In genomic region chr21:26843912-26844257, GRCh38 we compare ENCODE assay signal across 8 cellular contexts. TPM values are rescaled to one million over a fixed set of nuclear protein-coding genes. Genes with fewer than 3 reads are reported as not detected.
DNase-seq lines count a peak whose midpoint lies in the region; ATAC-seq and TF ChIP-seq lines count a peak whose summit lies in the region.

No MANE protein-coding gene starts in this region.

- H2AFZ ChIP-seq in GM23248: peak overlapping the region; percentile 94

- H3K9me3 ChIP-seq in GM23248 (ENCODE audit: low read depth): no peaks in the 10 kb centered on the region
- H3K9me3 ChIP-seq in esophagus (ENCODE audit: control insufficient read depth in 2 of 2, insufficient read depth in 1 of 2, low read depth in 1 of 2, low read length in 1 of 2): no peaks in the 10 kb centered on the region

- H3K36me3 ChIP-seq in GM23248 (ENCODE audit: low read depth) (peaks cover 38% of the 10 kb centered on the region), esophagus (ENCODE audit: control insufficient read depth in 2 of 2, insufficient read depth in 2 of 2, low read length in 1 of 2) (peaks cover 0 to 6% of the 10 kb centered on the region in 2 donors)

- peak overlapping the region; percentile 93 for H3K4me3 ChIP-seq in GM23248
- peak overlapping the region; percentile 56 to 63 for H3K4me3 ChIP-seq in esophagus (ENCODE audit: low read depth in 1 of 2, low read length in 2 of 2)

- peak overlapping the region; percentile 99 for H3K27ac Mint-ChIP-seq in neural crest cell (ENCODE audit: unreplicated experiment)

- ATAC-seq in HG02981 (IDR thresholded peaks at IDR 0.05; ENCODE audit: unreplicated experiment) (no peak), HG02623 (IDR thresholded peaks at IDR 0.05; ENCODE audit: unreplicated experiment) (no peak)

- H3K4me3 Mint-ChIP-seq in neural crest cell: peak overlapping the region; percentile 96

- in situ Hi-C loops in GM23248 (cut with MboI): loop anchor here (10.0 kb wide), 1 partner anchor 861 kb away; no protein-coding TSS in a partner anchor

- H3K4me2 ChIP-seq in GM23248 (ENCODE audit: unreplicated experiment): peak overlapping the region; percentile 95

- H3K27me3 ChIP-seq in GM23248 (replicated peaks; ENCODE audit: insufficient read depth): no peaks in the 10 kb centered on the region
- no peaks in the 10 kb centered on the region for H3K27me3 ChIP-seq in esophagus (ENCODE audit: control insufficient read depth in 1 of 2, insufficient read depth in 2 of 2, low read length in 2 of 2)

- H3K79me2 ChIP-seq in GM23248 (ENCODE audit: insufficient read depth): peaks cover 46% of the 10 kb centered on the region

- no peaks in the 10 kb centered on the region for H3K9me3 Mint-ChIP-seq in neural crest cell

- H3K4me1 ChIP-seq in GM23248 (ENCODE audit: insufficient read depth): peaks cover 32% of the 10 kb centered on the region
- peaks cover 3 to 5% of the 10 kb centered on the region in 2 donors for H3K4me1 ChIP-seq in esophagus (ENCODE audit: control insufficient read depth in 2 of 2, insufficient read depth in 2 of 2, low read length in 1 of 2)

- H3K36me3 Mint-ChIP-seq in neural crest cell (ENCODE audit: low read depth): peaks cover 20% of the 10 kb centered on the region

- WGBS in GM23248 (ENCODE audit: low coverage in 1 of 2, low lambda C conversion rate in 2 of 2, missing lambda C conversion rate in 2 of 2), 2 experiments: 1% methylated on average over 11 to 12 of the region's 12 CpGs
- 1 to 2% methylated on average over 12 of the region's 12 CpGs for WGBS in esophagus, 2 donors

- no peak for TF ChIP-seq CTCF in neural crest cell (conservative IDR thresholded peaks at IDR 0.05)

- peak overlapping the region; percentile 88 for H3K9ac ChIP-seq in GM23248

- DNase-seq in GM23248: peak; percentile 80
- peak; percentile 62 for DNase-seq in RPMI7951 (ENCODE audit: low read depth)
- DNase-seq in neural crest cell (ENCODE audit: low read depth, low spot score): no peak
- no peak for DNase-seq in GOT3 (lab: John Stamatoyannopoulos, UW)
- DNase-seq in activated CD4-positive, alpha-beta T cell treated with anti-CD3 and anti-CD28 coated beads, Interleukin-2, amount 50 U/mL, for 4 hours: no peak

- H3K9me2 ChIP-seq in GM23248 (ENCODE audit: insufficient read depth): no peaks in the 10 kb centered on the region

- peaks cover 9% of the 10 kb centered on the region; the same call in 1 of the 2 replicates for H4K20me1 ChIP-seq in GM23248 (ENCODE audit: insufficient read depth)

- peaks cover 71% of the 10 kb centered on the region for H3F3A ChIP-seq in GM23248 (ENCODE audit: insufficient read depth)

- H3K4me1 Mint-ChIP-seq in neural crest cell: peaks cover 59% of the 10 kb centered on the region

- H3K27ac ChIP-seq in GM23248: peak overlapping the region; percentile 84
- peak overlapping the region; percentile 69 to 75 for H3K27ac ChIP-seq in esophagus (ENCODE audit: low read depth in 2 of 2, low read length in 1 of 2)

- peaks cover 6% of the 10 kb centered on the region for H3K27me3 Mint-ChIP-seq in neural crest cell (ENCODE audit: low read depth)

RNA-seq across cellular contexts. Expression of gene ADAMTS1, which starts 1.3 kb away (rescaled TPM):
- 165 and 166 TPM in 2 replicates for total RNA-seq in GM23248 (2014; rRNA removed; shearing (Covaris generic))
- polyA plus RNA-seq in GM23248 (2016; fragmentation: Nextera tagmentation; extraction: Ambion mirVana): 211 and 214 TPM in 2 replicates
- total RNA-seq in RPMI7951 (2014; rRNA removed; shearing (Covaris generic)): 6.8 and 8.7 TPM in 2 replicates
- 10 to 100 TPM in 1 of 2 donors, 1 to 10 TPM in 1; 5.2 to 10.2 TPM for polyA plus RNA-seq in esophagus
- 31.9 and 35.9 TPM in 2 replicates for total RNA-seq in neural crest cell

Comparison
In these comparisons a context has a peak if more than half of its experiments do, and no peak if none do; other contexts are left out.
1. DNase-seq: peak in GM23248 (single experiment) and RPMI7951 (single experiment); none in neural crest cell (single experiment), GOT3 (single experiment) and activated CD4-positive, alpha-beta T cell treated with anti-CD3 and anti-CD28 coated beads, Interleukin-2, amount 50 U/mL, for 4 hours (0 of 2).